15 cellular contexts compared by ENCODE assay signal in the genomic region with DNA sequence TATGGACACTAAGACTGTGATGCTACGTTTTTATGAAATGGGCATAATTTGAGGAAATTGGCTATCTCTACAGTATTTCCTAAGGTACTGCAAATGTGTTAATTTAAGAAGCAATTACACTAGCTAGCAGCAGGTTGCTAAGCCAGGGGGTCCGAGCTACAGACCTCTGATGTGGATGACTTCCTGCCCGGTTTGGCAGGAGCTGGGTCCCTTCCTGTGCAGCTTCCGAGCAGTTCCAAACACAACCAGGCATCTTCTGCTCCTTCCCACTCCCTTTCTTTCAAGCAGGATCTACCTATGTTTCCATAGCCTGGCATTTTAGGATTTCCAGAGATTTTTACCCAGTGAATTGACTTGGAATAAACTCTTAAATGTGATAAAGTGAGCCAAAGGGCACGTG. TPM values are rescaled to one million over a fixed set of nuclear protein-coding genes. Genes with fewer than 3 reads are reported as not detected.
DNase-seq lines count a peak whose midpoint lies in the region; ATAC-seq and TF ChIP-seq lines count a peak whose summit lies in the region.
"Had no signal": no experiment of that assay in that cellular context is flagged by ENCODE, and none has a peak within 500 bp of the region (broad histone marks: within the 10 kb centered on the region; RNA-seq: fewer than 3 reads in every experiment).

No MANE protein-coding gene starts in this region.

- H3K4me1 Mint-ChIP-seq in stimulated activated memory B cell treated with anti-CD40 and anti-IgM and Interleukin-4, amounts not matched to agents 10 μg/mL and 1 μg/mL and 100 μg/mL, for 72 hours = peaks cover 6% of the 10 kb centered on the region
- H3K4me1 Mint-ChIP-seq in CD8-positive, alpha-beta T cell (ENCODE audit: low read depth) = peaks cover 5% of the 10 kb centered on the region

- no peak for ATAC-seq in stimulated activated memory B cell treated with anti-CD40 and anti-IgM and Interleukin-4, amounts not matched to agents 10 μg/mL and 1 μg/mL and 100 μg/mL, for 72 hours
- no peak for ATAC-seq in GM18520 (IDR thresholded peaks at IDR 0.05; ENCODE audit: unreplicated experiment)
- ATAC-seq in CD8-positive, alpha-beta T cell = no peak
- ATAC-seq: PC-3 had no signal

- H3K4me3 Mint-ChIP-seq in stimulated activated memory B cell treated with anti-CD40 and anti-IgM and Interleukin-4, amounts not matched to agents 10 μg/mL and 1 μg/mL and 100 μg/mL, for 72 hours = no peak overlapping the region
- H3K4me3 Mint-ChIP-seq in CD8-positive, alpha-beta T cell = no peak overlapping the region
- H3K4me3 Mint-ChIP-seq: CD8-positive, alpha-beta memory T cell had no signal

- no peaks in the 10 kb centered on the region for H3K9me3 Mint-ChIP-seq in stimulated activated memory B cell treated with anti-CD40 and anti-IgM and Interleukin-4, amounts not matched to agents 10 μg/mL and 1 μg/mL and 100 μg/mL, for 72 hours
- H3K9me3 Mint-ChIP-seq in CD8-positive, alpha-beta T cell = no peaks in the 10 kb centered on the region
- H3K9me3 Mint-ChIP-seq: CD8-positive, alpha-beta memory T cell had no signal

- no peaks in the 10 kb centered on the region for H3K27me3 ChIP-seq in neuron (ENCODE audit: insufficient read depth, low read length)
- no peaks in the 10 kb centered on the region for H3K27me3 ChIP-seq in CD8-positive, alpha-beta T cell (ENCODE audit: insufficient read depth, low read length)

- CTCF ChIA-PET in CD8-positive, alpha-beta T cell (lab: Charles Lee) = no interaction called here

- DNase-seq in Ammon's horn (ENCODE audit: low spot score) = peak; percentile 5
- peak; percentile 50 for DNase-seq in NCI-H2227 (lab: John Stamatoyannopoulos, UW; ENCODE audit: unreplicated experiment)
- peak; percentile 51 to 62 for DNase-seq in cerebellar nuclear complex (lab: John Stamatoyannopoulos, UW)
- no peak for DNase-seq in SIG-M5 treated with dmso at 0.1 percent for 504 hours (lab: John Stamatoyannopoulos, UW; ENCODE audit: unreplicated experiment)
- DNase-seq in CD8-positive, alpha-beta T cell = no peak
- DNase-seq: ACHN; CD8-positive, alpha-beta memory T cell; IMR-90; NCI-H1436 treated with DMSO at 0.1 percent for 48 hours; NCI-H446; PC-3 had no signal

- intact Hi-C loops in CD8-positive, alpha-beta T cell (cut with DNase I, micrococcal nuclease) = loop anchor here (5.0 to 10.0 kb wide), 3 partner anchors 300 to 657 kb away; partner anchors contain the start of gene TTC21B (in 1 of the 2)

- H3K27ac Mint-ChIP-seq in stimulated activated memory B cell treated with anti-CD40 and anti-IgM and Interleukin-4, amounts not matched to agents 10 μg/mL and 1 μg/mL and 100 μg/mL, for 72 hours = no peak overlapping the region
- no peak overlapping the region for H3K27ac Mint-ChIP-seq in CD8-positive, alpha-beta T cell

- no peak overlapping the region for H3K27ac ChIP-seq in CD8-positive, alpha-beta T cell (ENCODE audit: low read depth, low read length)

- H3K4me3 ChIP-seq in neuron (ENCODE audit: low read length) = peak overlapping the region; percentile 52
- H3K4me3 ChIP-seq in CD8-positive, alpha-beta T cell (ENCODE audit: low read depth, low read length) = no peak overlapping the region
- H3K4me3 ChIP-seq: HAP-1 had no signal

- H3K36me3 ChIP-seq in neuron (ENCODE audit: insufficient read depth, low read length) = no peaks in the 10 kb centered on the region
- no peaks in the 10 kb centered on the region for H3K36me3 ChIP-seq in CD8-positive, alpha-beta T cell (ENCODE audit: insufficient read depth, low read length)
- H3K36me3 ChIP-seq: HAP-1 had no signal

- peaks cover 3% of the 10 kb centered on the region for H3K4me1 ChIP-seq in neuron (ENCODE audit: insufficient read depth, low read length)
- no peaks in the 10 kb centered on the region for H3K4me1 ChIP-seq in CD8-positive, alpha-beta T cell (ENCODE audit: insufficient read depth, low read length)
- H3K4me1 ChIP-seq: HAP-1 had no signal

- peak overlapping the region; percentile 63 for H2AFZ ChIP-seq in neuron (ENCODE audit: low read depth, low read length)

- POLR2A ChIA-PET in CD8-positive, alpha-beta T cell (lab: Charles Lee) = interaction anchor here (0.6 kb wide), 1 partner anchor 45 kb away, joined by 3 read pairs; no protein-coding TSS in a partner anchor

- no peak for TF ChIP-seq CTCF in CD8-positive, alpha-beta T cell (IDR thresholded peaks at IDR 0.05)

- H3K9me3 ChIP-seq in neuron (ENCODE audit: low read length) = no peaks in the 10 kb centered on the region
- H3K9me3 ChIP-seq in CD8-positive, alpha-beta T cell (ENCODE audit: low read length) = no peaks in the 10 kb centered on the region
- H3K9me3 ChIP-seq: HAP-1 had no signal

- H3K36me3 Mint-ChIP-seq in stimulated activated memory B cell treated with anti-CD40 and anti-IgM and Interleukin-4, amounts not matched to agents 10 μg/mL and 1 μg/mL and 100 μg/mL, for 72 hours = no peaks in the 10 kb centered on the region
- no peaks in the 10 kb centered on the region for H3K36me3 Mint-ChIP-seq in CD8-positive, alpha-beta T cell
- H3K36me3 Mint-ChIP-seq: CD8-positive, alpha-beta memory T cell had no signal

- H3K27me3 Mint-ChIP-seq in stimulated activated memory B cell treated with anti-CD40 and anti-IgM and Interleukin-4, amounts not matched to agents 10 μg/mL and 1 μg/mL and 100 μg/mL, for 72 hours = peaks cover 10% of the 10 kb centered on the region
- peaks cover 4% of the 10 kb centered on the region for H3K27me3 Mint-ChIP-seq in CD8-positive, alpha-beta T cell (ENCODE audit: low read depth)

RNA-seq across cellular contexts. Expression of gene SCN2A, which starts 55.7 kb away (rescaled TPM):
- not detected for total RNA-seq in CD8-positive, alpha-beta T cell
- total RNA-seq: CD8-positive, alpha-beta memory T cell had no signal

Comparison
In these comparisons a context has a peak if more than half of its experiments do, and no peak if none do; other contexts are left out.
1. DNase-seq: peak in Ammon's horn (single experiment), NCI-H2227 (single experiment) and cerebellar nuclear complex (2 of 2); none in SIG-M5 treated with dmso at 0.1 percent for 504 hours (single experiment) and CD8-positive, alpha-beta T cell (0 of 7).